Comparison of ENCODE assay signal across 9 cellular contexts in the genomic region with DNA sequence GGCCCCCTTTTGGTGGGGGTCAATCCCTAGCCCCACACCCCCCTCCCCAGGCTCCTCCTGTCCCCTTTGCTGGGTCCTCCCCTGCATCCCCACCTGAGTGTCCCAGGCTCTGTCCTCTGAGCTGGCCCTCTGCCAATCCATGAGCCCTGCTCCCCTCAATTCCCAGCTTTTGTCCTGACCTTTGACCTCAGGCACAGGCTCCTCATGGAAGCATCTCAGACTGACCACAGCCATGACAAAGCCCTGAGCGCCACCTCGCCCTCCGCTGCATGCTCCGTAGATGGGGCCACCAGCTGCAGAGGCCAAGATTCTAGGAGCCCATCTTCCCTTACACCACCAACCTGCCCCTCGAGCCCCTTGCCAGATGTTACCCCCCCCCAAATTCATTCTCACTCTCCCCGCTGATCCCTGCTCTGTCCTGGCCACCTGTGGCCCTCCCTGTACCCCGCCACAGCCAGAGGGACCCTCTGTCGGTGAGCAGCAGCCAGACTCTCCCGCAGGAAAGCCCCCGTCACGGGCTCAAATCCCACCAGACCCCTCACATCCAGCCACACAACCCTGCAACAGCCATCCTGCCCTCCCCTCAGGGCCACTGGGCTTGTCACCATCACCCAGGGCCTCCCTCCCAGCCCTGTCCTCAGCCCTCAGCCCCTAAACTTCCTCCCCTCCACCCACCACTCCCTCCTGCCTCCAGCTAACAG.
DNase-seq lines count a peak whose midpoint lies in the region; ATAC-seq and TF ChIP-seq lines count a peak whose summit lies in the region.
"Had no signal": no experiment of that assay in that cellular context is flagged by ENCODE, and none has a peak within 500 bp of the region (broad histone marks: within the 10 kb centered on the region; RNA-seq: fewer than 3 reads in every experiment).

No MANE protein-coding gene starts in this region.

- H3K36me3 Mint-ChIP-seq in GM23338 (ENCODE audit: low read depth) (no peaks in the 10 kb centered on the region), natural killer cell (no peaks in the 10 kb centered on the region)
- H3K36me3 Mint-ChIP-seq in stimulated activated effector memory CD8-positive, alpha-beta T cell treated with anti-CD3 and anti-CD28 coated beads, Interleukin-12 subunit alpha, Interleukin-12 subunit beta, amount 100 ng/mL, for 72 hours = no peaks in the 10 kb centered on the region

- peak; percentile 9; the same call in 2 of the 3 replicates for ATAC-seq in GM23338
- peak; percentile 4 for ATAC-seq in HG03354 (IDR thresholded peaks at IDR 0.05; ENCODE audit: poor library complexity, severe bottlenecking, unreplicated experiment)
- ATAC-seq in stimulated activated effector memory CD8-positive, alpha-beta T cell treated with anti-CD3 and anti-CD28 coated beads, Interleukin-12 subunit alpha, Interleukin-12 subunit beta, amount 100 ng/mL, for 72 hours = no peak
- ATAC-seq in HG02970 (IDR thresholded peaks at IDR 0.05; ENCODE audit: low FRiP score, unreplicated experiment) = no peak
- no peak for ATAC-seq in natural killer cell

- H3K9ac ChIP-seq in endocrine pancreas (ENCODE audit: control insufficient read depth, insufficient read depth, low read length) = peak overlapping the region; percentile 41

- H3K4me2 ChIP-seq in GM23338 = no peak overlapping the region

- no peak overlapping the region for H3K4me3 Mint-ChIP-seq in GM23338
- no peak overlapping the region for H3K4me3 Mint-ChIP-seq in stimulated activated effector memory CD8-positive, alpha-beta T cell treated with anti-CD3 and anti-CD28 coated beads, Interleukin-12 subunit alpha, Interleukin-12 subunit beta, amount 100 ng/mL, for 72 hours
- no peak overlapping the region for H3K4me3 Mint-ChIP-seq in natural killer cell

- H3K27me3 ChIP-seq in GM23338 (ENCODE audit: insufficient read depth) (no peaks in the 10 kb centered on the region), endocrine pancreas (ENCODE audit: control insufficient read depth, insufficient read depth, low read length) (no peaks in the 10 kb centered on the region)

- H3K9me3 ChIP-seq in endocrine pancreas (ENCODE audit: control insufficient read depth, low read length) = no peaks in the 10 kb centered on the region
- H3K9me3 ChIP-seq: Caco-2 had no signal

- no peak overlapping the region for H2AFZ ChIP-seq in GM23338

- TF ChIP-seq CTCF in GM23338 (conservative IDR thresholded peaks at IDR 0.05; ENCODE audit: low read depth in 2 of 2) (no peak), natural killer cell (IDR thresholded peaks at IDR 0.05) (no peak)

- H3K4me3 ChIP-seq in GM23338 (no peak overlapping the region), endocrine pancreas (ENCODE audit: control insufficient read depth, insufficient read depth, low read length) (no peak overlapping the region)

- H3K79me2 ChIP-seq in GM23338 (replicated peaks; ENCODE audit: insufficient read depth) = no peaks in the 10 kb centered on the region

- H3K27ac ChIP-seq in GM23338 (ENCODE audit: low read depth) = no peak overlapping the region

- no peaks in the 10 kb centered on the region for H3F3A ChIP-seq in GM23338 (replicated peaks; ENCODE audit: low read depth)

- H3K9me3 Mint-ChIP-seq in GM23338 (no peaks in the 10 kb centered on the region; the same call in 2 of the 3 replicates), natural killer cell (no peaks in the 10 kb centered on the region)
- no peaks in the 10 kb centered on the region for H3K9me3 Mint-ChIP-seq in stimulated activated effector memory CD8-positive, alpha-beta T cell treated with anti-CD3 and anti-CD28 coated beads, Interleukin-12 subunit alpha, Interleukin-12 subunit beta, amount 100 ng/mL, for 72 hours

- H3K36me3 ChIP-seq in GM23338 (ENCODE audit: insufficient read depth) (no peaks in the 10 kb centered on the region), endocrine pancreas (ENCODE audit: control insufficient read depth, insufficient read depth, low read length) (no peaks in the 10 kb centered on the region)

- H3K27ac Mint-ChIP-seq in GM23338 (no peak overlapping the region), natural killer cell (peak overlapping the region in 1 of 2 donors; percentile 63)
- H3K27ac Mint-ChIP-seq in stimulated activated effector memory CD8-positive, alpha-beta T cell treated with anti-CD3 and anti-CD28 coated beads, Interleukin-12 subunit alpha, Interleukin-12 subunit beta, amount 100 ng/mL, for 72 hours = peak overlapping the region; percentile 45

- H3K4me1 ChIP-seq in GM23338 (ENCODE audit: insufficient read depth) = no peaks in the 10 kb centered on the region
- H3K4me1 ChIP-seq in endocrine pancreas (ENCODE audit: control insufficient read depth, insufficient read depth, low read length) = no peaks in the 10 kb centered on the region
- H3K4me1 ChIP-seq: Caco-2 had no signal

- no peaks in the 10 kb centered on the region for H4K20me1 ChIP-seq in GM23338 (replicated peaks; ENCODE audit: insufficient read depth)

- intact Hi-C loops in natural killer cell (cut with micrococcal nuclease) = loop anchor here (10.0 kb wide), 1 partner anchor 265 kb away; no protein-coding TSS in a partner anchor

- H3K27me3 Mint-ChIP-seq in GM23338 (ENCODE audit: insufficient read depth, low read depth, poor library complexity) (no peaks in the 10 kb centered on the region), natural killer cell (ENCODE audit: low read depth in 2 of 2) (no peaks in the 10 kb centered on the region)

- DNase-seq in GM23338 (ENCODE audit: low spot score) (no peak), GM03348 (ENCODE audit: low spot score) (no peak), natural killer cell (no peak)
- no peak for DNase-seq in stimulated activated effector memory CD8-positive, alpha-beta T cell treated with anti-CD3 and anti-CD28 coated beads, Interleukin-12 subunit alpha, Interleukin-12 subunit beta, amount 100 ng/mL, for 72 hours (ENCODE audit: low spot score in 2 of 2)
- DNase-seq: NCI-H748 treated with DMSO at 0.1 percent for 48 hours had no signal

- peaks cover 4% of the 10 kb centered on the region; the same call in 2 of the 3 replicates for H3K4me1 Mint-ChIP-seq in GM23338
- no peaks in the 10 kb centered on the region for H3K4me1 Mint-ChIP-seq in stimulated activated effector memory CD8-positive, alpha-beta T cell treated with anti-CD3 and anti-CD28 coated beads, Interleukin-12 subunit alpha, Interleukin-12 subunit beta, amount 100 ng/mL, for 72 hours
- H3K4me1 Mint-ChIP-seq in natural killer cell = peaks cover 0 to 14% of the 10 kb centered on the region in 2 donors

- H3K9me2 ChIP-seq in GM23338 (ENCODE audit: insufficient read depth) = no peaks in the 10 kb centered on the region

TF ChIP-seq in GM23338, 12 proteins besides CTCF, POLR2A, EP300 and RAD21 (continues in another document):
- TF ChIP-seq, protein P1, sequence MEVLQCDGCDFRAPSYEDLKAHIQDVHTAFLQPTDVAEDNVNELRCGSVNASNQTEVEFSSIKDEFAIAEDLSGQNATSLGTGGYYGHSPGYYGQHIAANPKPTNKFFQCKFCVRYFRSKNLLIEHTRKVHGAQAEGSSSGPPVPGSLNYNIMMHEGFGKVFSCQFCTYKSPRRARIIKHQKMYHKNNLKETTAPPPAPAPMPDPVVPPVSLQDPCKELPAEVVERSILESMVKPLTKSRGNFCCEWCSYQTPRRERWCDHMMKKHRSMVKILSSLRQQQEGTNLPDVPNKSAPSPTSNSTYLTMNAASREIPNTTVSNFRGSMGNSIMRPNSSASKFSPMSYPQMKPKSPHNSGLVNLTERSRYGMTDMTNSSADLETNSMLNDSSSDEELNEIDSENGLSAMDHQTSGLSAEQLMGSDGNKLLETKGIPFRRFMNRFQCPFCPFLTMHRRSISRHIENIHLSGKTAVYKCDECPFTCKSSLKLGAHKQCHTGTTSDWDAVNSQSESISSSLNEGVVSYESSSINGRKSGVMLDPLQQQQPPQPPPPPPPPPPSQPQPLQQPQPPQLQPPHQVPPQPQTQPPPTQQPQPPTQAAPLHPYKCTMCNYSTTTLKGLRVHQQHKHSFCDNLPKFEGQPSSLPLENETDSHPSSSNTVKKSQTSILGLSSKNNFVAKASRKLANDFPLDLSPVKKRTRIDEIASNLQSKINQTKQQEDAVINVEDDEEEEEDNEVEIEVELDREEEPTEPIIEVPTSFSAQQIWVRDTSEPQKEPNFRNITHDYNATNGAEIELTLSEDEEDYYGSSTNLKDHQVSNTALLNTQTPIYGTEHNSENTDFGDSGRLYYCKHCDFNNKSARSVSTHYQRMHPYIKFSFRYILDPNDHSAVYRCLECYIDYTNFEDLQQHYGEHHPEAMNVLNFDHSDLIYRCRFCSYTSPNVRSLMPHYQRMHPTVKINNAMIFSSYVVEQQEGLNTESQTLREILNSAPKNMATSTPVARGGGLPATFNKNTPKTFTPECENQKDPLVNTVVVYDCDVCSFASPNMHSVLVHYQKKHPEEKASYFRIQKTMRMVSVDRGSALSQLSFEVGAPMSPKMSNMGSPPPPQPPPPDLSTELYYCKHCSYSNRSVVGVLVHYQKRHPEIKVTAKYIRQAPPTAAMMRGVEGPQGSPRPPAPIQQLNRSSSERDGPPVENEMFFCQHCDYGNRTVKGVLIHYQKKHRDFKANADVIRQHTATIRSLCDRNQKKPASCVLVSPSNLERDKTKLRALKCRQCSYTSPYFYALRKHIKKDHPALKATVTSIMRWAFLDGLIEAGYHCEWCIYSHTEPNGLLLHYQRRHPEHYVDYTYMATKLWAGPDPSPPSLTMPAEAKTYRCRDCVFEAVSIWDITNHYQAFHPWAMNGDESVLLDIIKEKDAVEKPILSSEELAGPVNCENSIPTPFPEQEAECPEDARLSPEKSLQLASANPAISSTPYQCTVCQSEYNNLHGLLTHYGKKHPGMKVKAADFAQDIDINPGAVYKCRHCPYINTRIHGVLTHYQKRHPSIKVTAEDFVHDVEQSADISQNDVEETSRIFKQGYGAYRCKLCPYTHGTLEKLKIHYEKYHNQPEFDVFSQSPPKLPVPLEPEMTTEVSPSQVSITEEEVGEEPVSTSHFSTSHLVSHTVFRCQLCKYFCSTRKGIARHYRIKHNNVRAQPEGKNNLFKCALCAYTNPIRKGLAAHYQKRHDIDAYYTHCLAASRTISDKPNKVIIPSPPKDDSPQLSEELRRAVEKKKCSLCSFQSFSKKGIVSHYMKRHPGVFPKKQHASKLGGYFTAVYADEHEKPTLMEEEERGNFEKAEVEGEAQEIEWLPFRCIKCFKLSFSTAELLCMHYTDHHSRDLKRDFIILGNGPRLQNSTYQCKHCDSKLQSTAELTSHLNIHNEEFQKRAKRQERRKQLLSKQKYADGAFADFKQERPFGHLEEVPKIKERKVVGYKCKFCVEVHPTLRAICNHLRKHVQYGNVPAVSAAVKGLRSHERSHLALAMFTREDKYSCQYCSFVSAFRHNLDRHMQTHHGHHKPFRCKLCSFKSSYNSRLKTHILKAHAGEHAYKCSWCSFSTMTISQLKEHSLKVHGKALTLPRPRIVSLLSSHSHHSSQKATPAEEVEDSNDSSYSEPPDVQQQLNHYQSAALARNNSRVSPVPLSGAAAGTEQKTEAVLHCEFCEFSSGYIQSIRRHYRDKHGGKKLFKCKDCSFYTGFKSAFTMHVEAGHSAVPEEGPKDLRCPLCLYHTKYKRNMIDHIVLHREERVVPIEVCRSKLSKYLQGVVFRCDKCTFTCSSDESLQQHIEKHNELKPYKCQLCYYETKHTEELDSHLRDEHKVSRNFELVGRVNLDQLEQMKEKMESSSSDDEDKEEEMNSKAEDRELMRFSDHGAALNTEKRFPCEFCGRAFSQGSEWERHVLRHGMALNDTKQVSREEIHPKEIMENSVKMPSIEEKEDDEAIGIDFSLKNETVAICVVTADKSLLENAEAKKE (CRISPR knock-in tag; IDR thresholded peaks at IDR 0.05) = no peak

Comparison
In these comparisons a context has a peak if more than half of its experiments do, and no peak if none do; other contexts are left out.
1. ATAC-seq: peak in GM23338 (single experiment) and HG03354 (single experiment); none in stimulated activated effector memory CD8-positive, alpha-beta T cell treated with anti-CD3 and anti-CD28 coated beads, Interleukin-12 subunit alpha, Interleukin-12 subunit beta, amount 100 ng/mL, for 72 hours (single experiment), HG02970 (single experiment) and natural killer cell (0 of 3).